ENCODE assay signal across 25 cellular contexts in genomic region chr2:202877699-202878098, GRCh38. TPM values are rescaled to one million over a fixed set of nuclear protein-coding genes. Genes with fewer than 3 reads are reported as not detected.
DNase-seq lines count a peak whose midpoint lies in the region; ATAC-seq, FAIRE-seq and TF ChIP-seq lines count a peak whose summit lies in the region.
"Had no signal": no experiment of that assay in that cellular context is flagged by ENCODE, and none has a peak within 500 bp of the region (broad histone marks: within the 10 kb centered on the region; RNA-seq: fewer than 3 reads in every experiment).

No MANE protein-coding gene starts in this region.

- H2AFZ ChIP-seq in GM12878 (ENCODE audit: control insufficient read depth, low read depth, low read length) (no peak overlapping the region), H1 (ENCODE audit: low read length) (no peak overlapping the region)

- H2BK5ac ChIP-seq in H1 (ENCODE audit: low read depth, low read length) = no peak overlapping the region

- no TSS peak for BruUV-seq in GM12878 (replicated peaks; lab: Mats Ljungman, UMichigan)

- no peak overlapping the region for H3K18ac ChIP-seq in H1 (ENCODE audit: extremely low read depth, low read length)

- no peak for TF ChIP-seq RAD21 in GM12878 (IDR thresholded peaks at IDR 0.05; ENCODE audit: insufficient read depth, low read depth, low read length)
- TF ChIP-seq RAD21 in H1 (IDR thresholded peaks at IDR 0.05 in 1 of 2, conservative IDR thresholded peaks at IDR 0.05 in 1 of 2; ENCODE audit: low read depth in 2 of 2, low read length in 2 of 2) = no peak

- H3K79me2 ChIP-seq in GM12878 (ENCODE audit: control insufficient read depth, insufficient read depth, low read length) (no peaks in the 10 kb centered on the region), H1 (ENCODE audit: control insufficient read depth in 1 of 2, insufficient read depth in 2 of 2, low read length in 2 of 2) (no peaks in the 10 kb centered on the region)

- H4K91ac ChIP-seq in H1 (replicated peaks; ENCODE audit: insufficient read length, low read length) = no peak overlapping the region

- no peak for ATAC-seq in GM12878
- no peak for ATAC-seq in HG02588 (IDR thresholded peaks at IDR 0.05; ENCODE audit: unreplicated experiment)
- ATAC-seq in naive thymus-derived CD8-positive, alpha-beta T cell = no peak
- no peak for ATAC-seq in HG03342 (IDR thresholded peaks at IDR 0.05; ENCODE audit: unreplicated experiment)

- RAD21 ChIA-PET in GM12878 (lab: Charles Lee; ENCODE audit: unreplicated experiment) = no interaction called here

- no peak overlapping the region for H3K9ac ChIP-seq in GM12878 (ENCODE audit: control insufficient read depth, insufficient read depth, low read length)
- H3K9ac ChIP-seq in H1 (replicated peaks in 1 of 4; ENCODE audit: extremely low read depth in 1 of 4, low read depth in 3 of 4, low read length in 3 of 4) = no peak overlapping the region
- H3K9ac ChIP-seq: BLaER1 had no signal

- H2BK20ac ChIP-seq in H1 (ENCODE audit: low read length) = no peak overlapping the region

- H3K27ac ChIP-seq in GM12878 (ENCODE audit: control insufficient read depth, insufficient read depth) (no peak overlapping the region), H1 (ENCODE audit: low read depth, low read length) (no peak overlapping the region)
- H3K27ac ChIP-seq: BLaER1 had no signal

- no peak overlapping the region for H3K23ac ChIP-seq in H1 (ENCODE audit: insufficient read length)

- no peak overlapping the region for H4K5ac ChIP-seq in H1 (ENCODE audit: insufficient read length, low read depth, low read length)

- no peak overlapping the region for H4K8ac ChIP-seq in H1 (ENCODE audit: extremely low read depth, insufficient read depth, low read length)

- FAIRE-seq in GM12891 (lab: Jason Lieb, UNC) (peak; percentile 47), GM12878 (lab: Jason Lieb, UNC) (peak; percentile 44), H1 (lab: Jason Lieb, UNC) (peak; percentile 24)
- FAIRE-seq: A204.1, GM12892, GM18507 had no signal

- TF ChIP-seq CTCF in GM12878 (IDR thresholded peaks at IDR 0.05 in 2 of 3, conservative IDR thresholded peaks at IDR 0.05 in 1 of 3; ENCODE audit: control insufficient read depth in 2 of 3, extremely low read depth in 1 of 3, insufficient read depth in 1 of 3, low read depth in 3 of 3, low read length in 3 of 3) (no peak), H1 (IDR thresholded peaks at IDR 0.05; ENCODE audit: control extremely low read depth in 1 of 3, insufficient read depth in 1 of 3, low read depth in 1 of 3, low read length in 3 of 3) (no peak)

- H3K4ac ChIP-seq in H1 (replicated peaks; ENCODE audit: insufficient read length, low read depth, low read length) = no peak overlapping the region

- CTCF ChIA-PET in GM12878 (lab: Yijun Ruan, JAX) = no interaction called here
- CTCF ChIA-PET in H1 (lab: Charles Lee; ENCODE audit: partially characterized antibody) = no interaction called here

- H3K9me3 ChIP-seq in GM12878 (replicated peaks; ENCODE audit: control insufficient read depth, insufficient read depth, low read length) (no peaks in the 10 kb centered on the region), H1 (ENCODE audit: insufficient read depth in 2 of 2, low read depth in 1 of 2, low read length in 1 of 2) (no peaks in the 10 kb centered on the region)
- H3K9me3 ChIP-seq: BE2C, BLaER1 had no signal

- no peak overlapping the region for H2BK12ac ChIP-seq in H1 (ENCODE audit: low read depth, low read length)

- H3K27me3 Mint-ChIP-seq in naive thymus-derived CD8-positive, alpha-beta T cell = no peaks in the 10 kb centered on the region
- H3K27me3 Mint-ChIP-seq: CD4-positive, alpha-beta memory T cell; CD4-positive, CD25-positive, alpha-beta regulatory T cell; CD8-positive, alpha-beta memory T cell had no signal

- no peak overlapping the region for H2BK120ac ChIP-seq in H1 (replicated peaks; ENCODE audit: low read depth, low read length)

- H3K27me3 ChIP-seq in GM12878 (replicated peaks in 1 of 2; ENCODE audit: control insufficient read depth in 2 of 2, insufficient read depth in 2 of 2, low read length in 1 of 2) = no peaks in the 10 kb centered on the region
- H3K27me3 ChIP-seq in H1 (replicated peaks in 1 of 4; ENCODE audit: control insufficient read depth in 3 of 4, extremely low read depth in 1 of 4, insufficient read depth in 3 of 4, low read length in 3 of 4) = no peaks in the 10 kb centered on the region
- H3K27me3 ChIP-seq: BE2C, BLaER1 had no signal

- no peak overlapping the region for H2AK5ac ChIP-seq in H1 (ENCODE audit: low read depth, low read length)

- H3K4me3 ChIP-seq in GM12878 (no peak overlapping the region), H1 (ENCODE audit: extremely low read depth in 1 of 4, insufficient read depth in 2 of 4, low read depth in 3 of 4, low read length in 4 of 4) (no peak overlapping the region)
- H3K4me3 ChIP-seq: BLaER1 had no signal

- in situ Hi-C loops in GM12878 (cut with MboI) = no loop called here

- H3K56ac ChIP-seq in H1 (replicated peaks; ENCODE audit: insufficient read length, low read depth, low read length) = no peak overlapping the region

- no peak overlapping the region for H2BK15ac ChIP-seq in H1 (ENCODE audit: low read length)

- H3K4me1 Mint-ChIP-seq in naive thymus-derived CD8-positive, alpha-beta T cell = peaks cover 0 to 2% (median 0%) of the 10 kb centered on the region in 4 donors
- H3K4me1 Mint-ChIP-seq: CD14-positive monocyte; CD4-positive, CD25-positive, alpha-beta regulatory T cell; CD8-positive, alpha-beta memory T cell had no signal

- H3K4me1 ChIP-seq in GM12878 (ENCODE audit: control insufficient read depth, insufficient read depth, low read length) = no peaks in the 10 kb centered on the region
- no peaks in the 10 kb centered on the region for H3K4me1 ChIP-seq in H1 (replicated peaks in 1 of 4; ENCODE audit: control insufficient read depth in 3 of 4, insufficient read depth in 4 of 4, low read length in 3 of 4)
- H3K4me1 ChIP-seq: BE2C, BLaER1 had no signal

- H3K79me1 ChIP-seq in H1 (ENCODE audit: low read depth, low read length) = no peaks in the 10 kb centered on the region

- H4K20me1 ChIP-seq in GM12878 (ENCODE audit: control insufficient read depth, insufficient read depth) (no peaks in the 10 kb centered on the region), H1 (replicated peaks in 1 of 2; ENCODE audit: control insufficient read depth in 1 of 2, insufficient read depth in 2 of 2, low read length in 2 of 2) (peaks cover 0 to 2% of the 10 kb centered on the region in 2 experiments)
- H4K20me1 ChIP-seq: BLaER1 had no signal

- no peak overlapping the region for H3K4me3 Mint-ChIP-seq in naive thymus-derived CD8-positive, alpha-beta T cell
- H3K4me3 Mint-ChIP-seq: CD14-positive monocyte; CD4-positive, alpha-beta memory T cell; CD4-positive, CD25-positive, alpha-beta regulatory T cell; CD8-positive, alpha-beta memory T cell had no signal

- SMC1A ChIA-PET in GM12878 (lab: Charles Lee; ENCODE audit: uncharacterized antibody, unreplicated experiment) = interaction anchor here (1.0 to 2.2 kb wide), 2 partner anchors 13 to 204 kb away, joined by 4 to 8 read pairs; no protein-coding TSS in a partner anchor

- no peaks in the 10 kb centered on the region for H3K9me3 Mint-ChIP-seq in naive thymus-derived CD8-positive, alpha-beta T cell
- H3K9me3 Mint-ChIP-seq: CD14-positive monocyte; CD4-positive, alpha-beta memory T cell; CD4-positive, CD25-positive, alpha-beta regulatory T cell; CD8-positive, alpha-beta memory T cell had no signal

- DNase-seq in GM12891 (ENCODE audit: insufficient read length, low spot score) (no peak), GM12878 (ENCODE audit: low read depth, low spot score) (no peak), H1 (ENCODE audit: low read depth in 1 of 2, low spot score in 2 of 2) (no peak)
- DNase-seq in naive thymus-derived CD8-positive, alpha-beta T cell = no peak
- DNase-seq: 8988T; ACHN; BE2C; CD4-positive, alpha-beta memory T cell; CD4-positive, CD25-positive, alpha-beta regulatory T cell; CD8-positive, alpha-beta memory T cell; COR-L47; DMS 273 treated with DMSO at 0.1 percent for 48 hours; DMS153; DMS53; DMS79; DND-41; EL; GDM1 had no signal

- H3K14ac ChIP-seq in H1 (ENCODE audit: insufficient read length) = no peak overlapping the region

- no peak overlapping the region for H3K27ac Mint-ChIP-seq in naive thymus-derived CD8-positive, alpha-beta T cell
- H3K27ac Mint-ChIP-seq: CD4-positive, alpha-beta memory T cell; CD4-positive, CD25-positive, alpha-beta regulatory T cell; CD8-positive, alpha-beta memory T cell had no signal

- TF ChIP-seq EP300 in GM12878 (IDR thresholded peaks at IDR 0.05; ENCODE audit: borderline replicate concordance in 1 of 2, control insufficient read depth in 1 of 2, low read depth in 2 of 2, low read length in 2 of 2) = no peak
- TF ChIP-seq EP300 in H1 (IDR thresholded peaks at IDR 0.05; ENCODE audit: borderline replicate concordance in 1 of 2, low read depth in 2 of 2, low read length in 2 of 2) = no peak

- intact Hi-C loops in GM12878 (cut with micrococcal nuclease; ENCODE audit: unreplicated experiment) = no loop called here

- POLR2A ChIA-PET in GM12878 (lab: Charles Lee) (no interaction called here), H1 (lab: Charles Lee; ENCODE audit: partially characterized antibody) (interaction anchor here (0.7 to 1.6 kb wide), 4 partner anchors 9 to 45 kb away, joined by 3 to 4 read pairs (median 4); partner anchors contain the start of gene WDR12)
- POLR2A ChIA-PET in naive thymus-derived CD8-positive, alpha-beta T cell (lab: Charles Lee) = interaction anchor here (0.6 kb wide), 1 partner anchor 16 kb away, joined by 3 read pairs; no protein-coding TSS in a partner anchor

- 100% methylated on average over 2 of the region's 2 CpGs for WGBS in GM12878 (ENCODE audit: insufficient coverage, insufficient replicate concordance, low lambda C conversion rate, missing lambda C conversion rate)
- 100% methylated on average over 2 of the region's 2 CpGs; no CpG with 5 or more reads in 1 of the 2 experiments for WGBS in H1 (ENCODE audit: extremely low coverage in 1 of 2, insufficient coverage in 1 of 2, insufficient read length in 1 of 2, insufficient replicate concordance in 2 of 2, low coverage in 1 of 2, low lambda C conversion rate in 2 of 2, missing lambda C conversion rate in 1 of 2), 2 experiments

- H3K23me2 ChIP-seq in H1 (ENCODE audit: low read depth, low read length) = no peaks in the 10 kb centered on the region

- TF ChIP-seq POLR2A in GM12891 (IDR thresholded peaks at IDR 0.05; ENCODE audit: low read depth, low read length) (no peak), GM12878 (IDR thresholded peaks at IDR 0.05; ENCODE audit: low read depth, low read length) (no peak), H1 (IDR thresholded peaks at IDR 0.05; ENCODE audit: control extremely low read depth in 1 of 2, low read depth in 2 of 2, low read length in 2 of 2) (no peak)

- H3K4me2 ChIP-seq in GM12878 (ENCODE audit: control insufficient read depth, insufficient read depth) (no peak overlapping the region), H1 (ENCODE audit: insufficient read depth in 1 of 2, low read depth in 2 of 2, low read length in 2 of 2) (no peak overlapping the region)
- H3K4me2 ChIP-seq: BLaER1 had no signal

- peaks cover 1 to 2% of the 10 kb centered on the region in 2 experiments; a peak in 2 of 4 replicates for H3K36me3 ChIP-seq in GM12878 (ENCODE audit: control insufficient read depth in 2 of 2, insufficient read depth in 2 of 2, low read length in 1 of 2)
- peaks cover 0 to 29% (median 14%) of the 10 kb centered on the region in 4 experiments; a peak in 5 of 8 replicates for H3K36me3 ChIP-seq in H1 (ENCODE audit: control insufficient read depth in 2 of 4, insufficient read depth in 4 of 4, low read length in 3 of 4)

- H3K36me3 Mint-ChIP-seq in naive thymus-derived CD8-positive, alpha-beta T cell = peaks cover 0 to 20% (median 4%) of the 10 kb centered on the region in 3 donors

RNA-seq across cellular contexts. Expression of gene ICA1L, which starts 6.1 kb away (rescaled TPM):
- 1.4 TPM for polyA plus RNA-seq in GM12891 (2012; ENCODE audit: low read depth, missing spikeins)
- 24.9 and 28.1 TPM in 2 replicates for total RNA-seq in GM12878 (2013; cell fraction: nucleolus; rRNA removed)
- total RNA-seq in GM12878 (2014; rRNA removed) = 2.9 and 5.8 TPM in 2 replicates
- 4.3 TPM in 2 replicates for total RNA-seq in GM12878 (2014; rRNA removed; fragmentation: Illumina TruSeq; extraction: Trizol)
- total RNA-seq in GM12878 (2021) = 2.8 and 5.1 TPM in 2 replicates
- polyA plus RNA-seq in GM12878 (2011; ENCODE audit: low read depth) = 0.63 TPM
- polyA plus RNA-seq in GM12878 (2011; rRNA removed) = 7.4 and 12.7 TPM in 2 replicates
- polyA plus RNA-seq in GM12878 (2011; cell fraction: cytosol; rRNA removed) = 2.2 and 2.5 TPM in 2 replicates
- 6.4 and 8.7 TPM in 2 replicates for polyA plus RNA-seq in GM12878 (2011; cell fraction: nucleus; rRNA removed)
- polyA plus RNA-seq in GM12878 (2012) = 1.6 TPM in 2 replicates
- polyA plus RNA-seq in GM12878 (2014; fragmentation: Illumina TruSeq; extraction: Trizol) = 5.4 and 6.0 TPM in 2 replicates
- polyA plus RNA-seq in GM12878 (2014; fragmentation: Nextera tagmentation; extraction: Ambion mirVana) = 1 to 10 TPM in 1 of 2 experiments, under 1 TPM in 1; 0.85 to 1.2 TPM
- 4.1 and 5.6 TPM in 2 replicates for polyA plus RNA-seq in GM12878 (2014; rRNA removed)
- polyA plus RNA-seq in GM12878 (2016; fragmentation: Nextera tagmentation; extraction: Ambion mirVana) = 1 to 10 TPM; 2.0 to 2.8 TPM
- 5.4 and 9.9 TPM in 2 replicates for polyA minus RNA-seq in GM12878 (2011; rRNA and poly(A)+ RNA removed)
- 1.1 and 6.5 TPM in 2 replicates for polyA minus RNA-seq in GM12878 (2011; cell fraction: cytosol; rRNA and poly(A)+ RNA removed)
- polyA minus RNA-seq in GM12878 (2011; cell fraction: nucleus; rRNA and poly(A)+ RNA removed) = 3.4 and 8.9 TPM in 2 replicates
- 3.4 TPM in 2 replicates for total RNA-seq in H1 (2021; fragmentation: NEBNext Ultra II Directional; extraction: Animal tissue kit (Norgen Biotek cat#: 25700))
- polyA plus RNA-seq in H1 (2011; rRNA removed) = 0.71 and 1.1 TPM in 2 replicates
- 1.3 TPM for polyA plus RNA-seq in H1 (2011; cell fraction: cytosol; rRNA removed)
- 2.5 TPM for polyA plus RNA-seq in H1 (2011; cell fraction: nucleus; rRNA removed)
- polyA plus RNA-seq in H1 (2012, experiment 1 of 2) = 0.95 to 2.5 TPM (median 1.2 TPM) in 4 replicates
- 0.08 TPM for polyA plus RNA-seq in H1 (2012, experiment 2 of 2)
- polyA plus RNA-seq in H1 (2013, experiment 1 of 2) = 2.1 TPM
- polyA plus RNA-seq in H1 (2013, experiment 2 of 2) = 1.7 TPM
- 2.3 and 5.7 TPM in 2 replicates for polyA minus RNA-seq in H1 (2011; rRNA and poly(A)+ RNA removed)
- polyA minus RNA-seq in H1 (2011; cell fraction: cytosol; rRNA and poly(A)+ RNA removed) = 1.8 TPM
- 7.6 TPM for polyA minus RNA-seq in H1 (2011; cell fraction: nucleus; rRNA and poly(A)+ RNA removed)
- 1 to 10 TPM; 2.8 to 4.7 TPM for total RNA-seq in naive thymus-derived CD8-positive, alpha-beta T cell
- 1 to 10 TPM; 3.5 to 4.1 (median 3.6) TPM for polyA plus RNA-seq in naive thymus-derived CD8-positive, alpha-beta T cell

RNA-seq across cellular contexts. Expression of gene WDR12, which starts 33.8 kb away (rescaled TPM):
- 38.8 TPM for polyA plus RNA-seq in GM12891 (2012; ENCODE audit: low read depth, missing spikeins)
- 86.6 and 105 TPM in 2 replicates for total RNA-seq in GM12878 (2013; cell fraction: nucleolus; rRNA removed)
- 52.9 and 67.6 TPM in 2 replicates for total RNA-seq in GM12878 (2014; rRNA removed)
- total RNA-seq in GM12878 (2014; rRNA removed; fragmentation: Illumina TruSeq; extraction: Trizol) = 66.5 and 76.0 TPM in 2 replicates
- total RNA-seq in GM12878 (2021) = 95.7 and 98.3 TPM in 2 replicates
- 4.7 TPM for polyA plus RNA-seq in GM12878 (2011; ENCODE audit: low read depth)
- 117 and 223 TPM in 2 replicates for polyA plus RNA-seq in GM12878 (2011; rRNA removed)
- polyA plus RNA-seq in GM12878 (2011; cell fraction: cytosol; rRNA removed) = 10.3 and 19.1 TPM in 2 replicates
- 30.5 and 42.9 TPM in 2 replicates for polyA plus RNA-seq in GM12878 (2011; cell fraction: nucleus; rRNA removed)
- 37.1 and 45.1 TPM in 2 replicates for polyA plus RNA-seq in GM12878 (2012)
- 77.3 and 85.5 TPM in 2 replicates for polyA plus RNA-seq in GM12878 (2014; fragmentation: Illumina TruSeq; extraction: Trizol)
- 100 to 1,000 TPM; 214 to 256 TPM for polyA plus RNA-seq in GM12878 (2014; fragmentation: Nextera tagmentation; extraction: Ambion mirVana)
- 57.2 and 71.7 TPM in 2 replicates for polyA plus RNA-seq in GM12878 (2014; rRNA removed)
- 100 to 1,000 TPM; 161 to 174 TPM for polyA plus RNA-seq in GM12878 (2016; fragmentation: Nextera tagmentation; extraction: Ambion mirVana)
- polyA minus RNA-seq in GM12878 (2011; rRNA and poly(A)+ RNA removed) = 26.1 and 26.8 TPM in 2 replicates
- polyA minus RNA-seq in GM12878 (2011; cell fraction: cytosol; rRNA and poly(A)+ RNA removed) = 15.1 and 31.4 TPM in 2 replicates
- polyA minus RNA-seq in GM12878 (2011; cell fraction: nucleus; rRNA and poly(A)+ RNA removed) = 12.0 and 15.4 TPM in 2 replicates
- total RNA-seq in H1 (2021; fragmentation: NEBNext Ultra II Directional; extraction: Animal tissue kit (Norgen Biotek cat#: 25700)) = 150 and 183 TPM in 2 replicates
- polyA plus RNA-seq in H1 (2011; rRNA removed) = 9.7 and 25.0 TPM in 2 replicates
- polyA plus RNA-seq in H1 (2011; cell fraction: cytosol; rRNA removed) = 46.2 TPM
- polyA plus RNA-seq in H1 (2011; cell fraction: nucleus; rRNA removed) = 16.7 TPM
- 80.4 to 122 TPM (median 91.6 TPM) in 4 replicates for polyA plus RNA-seq in H1 (2012, experiment 1 of 2)
- polyA plus RNA-seq in H1 (2012, experiment 2 of 2) = 8.0 TPM
- 69.7 TPM for polyA plus RNA-seq in H1 (2013, experiment 1 of 2)
- polyA plus RNA-seq in H1 (2013, experiment 2 of 2) = 67.6 TPM
- polyA minus RNA-seq in H1 (2011; rRNA and poly(A)+ RNA removed) = 29.1 and 43.1 TPM in 2 replicates
- 43.7 TPM for polyA minus RNA-seq in H1 (2011; cell fraction: cytosol; rRNA and poly(A)+ RNA removed)
- polyA minus RNA-seq in H1 (2011; cell fraction: nucleus; rRNA and poly(A)+ RNA removed) = 24.5 TPM
- 10 to 100 TPM; 22.7 to 24.6 TPM for total RNA-seq in naive thymus-derived CD8-positive, alpha-beta T cell
- polyA plus RNA-seq in naive thymus-derived CD8-positive, alpha-beta T cell = 10 to 100 TPM; 13.5 to 19.6 (median 16.9) TPM

RNA-seq across cellular contexts. Expression of gene CARF, which starts 34.4 kb away (rescaled TPM):
- polyA plus RNA-seq in GM12891 (2012; ENCODE audit: low read depth, missing spikeins) = 4.5 TPM
- total RNA-seq in GM12878 (2013; cell fraction: nucleolus; rRNA removed) = 29.0 and 29.1 TPM in 2 replicates
- total RNA-seq in GM12878 (2014; rRNA removed) = 7.6 and 8.1 TPM in 2 replicates
- 8.8 and 10.4 TPM in 2 replicates for total RNA-seq in GM12878 (2014; rRNA removed; fragmentation: Illumina TruSeq; extraction: Trizol)
- 5.7 and 6.4 TPM in 2 replicates for total RNA-seq in GM12878 (2021)
- polyA plus RNA-seq in GM12878 (2011; ENCODE audit: low read depth) = 7.9 TPM
- 10.8 and 16.9 TPM in 2 replicates for polyA plus RNA-seq in GM12878 (2011; rRNA removed)
- polyA plus RNA-seq in GM12878 (2011; cell fraction: cytosol; rRNA removed) = 4.6 and 5.1 TPM in 2 replicates
- polyA plus RNA-seq in GM12878 (2011; cell fraction: nucleus; rRNA removed) = 7.2 and 10.7 TPM in 2 replicates
- polyA plus RNA-seq in GM12878 (2012) = 3.3 and 5.0 TPM in 2 replicates
- polyA plus RNA-seq in GM12878 (2014; fragmentation: Illumina TruSeq; extraction: Trizol) = 11.5 and 12.5 TPM in 2 replicates
- 1 to 10 TPM; 1.8 to 2.8 TPM for polyA plus RNA-seq in GM12878 (2014; fragmentation: Nextera tagmentation; extraction: Ambion mirVana)
- polyA plus RNA-seq in GM12878 (2014; rRNA removed) = 6.5 and 10.7 TPM in 2 replicates
- 1 to 10 TPM; 3.1 to 3.4 TPM for polyA plus RNA-seq in GM12878 (2016; fragmentation: Nextera tagmentation; extraction: Ambion mirVana)
- polyA minus RNA-seq in GM12878 (2011; rRNA and poly(A)+ RNA removed) = 7.4 and 12.1 TPM in 2 replicates
- 3.5 and 6.1 TPM in 2 replicates for polyA minus RNA-seq in GM12878 (2011; cell fraction: cytosol; rRNA and poly(A)+ RNA removed)
- polyA minus RNA-seq in GM12878 (2011; cell fraction: nucleus; rRNA and poly(A)+ RNA removed) = 6.0 and 7.6 TPM in 2 replicates
- total RNA-seq in H1 (2021; fragmentation: NEBNext Ultra II Directional; extraction: Animal tissue kit (Norgen Biotek cat#: 25700)) = 1.9 and 2.6 TPM in 2 replicates
- polyA plus RNA-seq in H1 (2011; rRNA removed) = 1.6 and 2.0 TPM in 2 replicates
- polyA plus RNA-seq in H1 (2011; cell fraction: cytosol; rRNA removed) = 2.9 TPM
- 3.8 TPM for polyA plus RNA-seq in H1 (2011; cell fraction: nucleus; rRNA removed)
- 2.1 to 3.5 TPM (median 2.8 TPM) in 4 replicates for polyA plus RNA-seq in H1 (2012, experiment 1 of 2)
- 0.12 TPM for polyA plus RNA-seq in H1 (2012, experiment 2 of 2)
- 3.1 TPM for polyA plus RNA-seq in H1 (2013, experiment 1 of 2)
- 2.4 TPM for polyA plus RNA-seq in H1 (2013, experiment 2 of 2)
- 6.6 and 12.1 TPM in 2 replicates for polyA minus RNA-seq in H1 (2011; rRNA and poly(A)+ RNA removed)
- 3.9 TPM for polyA minus RNA-seq in H1 (2011; cell fraction: cytosol; rRNA and poly(A)+ RNA removed)
- polyA minus RNA-seq in H1 (2011; cell fraction: nucleus; rRNA and poly(A)+ RNA removed) = 15.4 TPM
- 10 to 100 TPM; 24.5 to 26.5 TPM for total RNA-seq in naive thymus-derived CD8-positive, alpha-beta T cell
- polyA plus RNA-seq in naive thymus-derived CD8-positive, alpha-beta T cell = 10 to 100 TPM in 1 of 3 donors, 1 to 10 TPM in 2; 4.1 to 10.1 (median 7.7) TPM
